In genomic region chr20:47934761-47935160, GRCh38 we compare ENCODE assay signal across 25 cellular contexts.
"Had no signal": no experiment of that assay in that cellular context is flagged by ENCODE, and none has a peak within 500 bp of the region (broad histone marks: within the 10 kb centered on the region; RNA-seq: fewer than 3 reads in every experiment).

No MANE protein-coding gene starts in this region.

- H3K27me3 ChIP-seq: ascending aorta, right atrium auricular region, thyroid gland had no signal

- H3K9me3 ChIP-seq: adrenal gland, ascending aorta, mucosa of descending colon, pancreas, psoas muscle, right atrium auricular region, thyroid gland, upper lobe of right lung had no signal

- DNase-seq: activated CD4-positive, alpha-beta T cell treated with anti-CD3 and anti-CD28 coated beads for 4 hours; activated CD4-positive, alpha-beta T cell treated with anti-CD3 and anti-CD28 coated beads, Interleukin-2, amount 50 U/mL, for 48 hours; activated CD4-positive, CD25-positive, alpha-beta regulatory T cell; activated CD8-positive, alpha-beta memory T cell treated with anti-CD3 and anti-CD28 coated beads, Interleukin-2, amount 50 U/mL, for 48 hours; activated naive CD4-positive, alpha-beta T cell; activated T-cell treated with anti-CD3 and anti-CD28 coated beads, Interleukin-2, amount 50 U/mL, for 4 hours; adrenal gland; cortex of kidney; foreskin melanocyte; glutamatergic neuron; hippocampal formation; left cardiac atrium; mucosa of descending colon; nephron progenitor cell; pancreas; psoas muscle; stimulated activated CD4-positive, alpha-beta T cell treated with anti-CD3 and anti-CD28 coated beads, Interleukin-4, amount 100 ng/mL, for 24 hours; stimulated activated naive CD8-positive, alpha-beta T cell treated with anti-CD3 and anti-CD28 coated beads, Interleukin-15, Interleukin-2, amounts not matched to agents 100 U/mL and 50 U/mL, for 24 hours; substantia nigra; T-helper 17 cell; thyroid gland; upper lobe of right lung had no signal

- H3K4me1 ChIP-seq: adrenal gland, ascending aorta, pancreas, psoas muscle, right atrium auricular region, thyroid gland, upper lobe of right lung had no signal

- H3K27ac ChIP-seq: adrenal gland, ascending aorta, pancreas, psoas muscle, right atrium auricular region, thyroid gland, upper lobe of right lung had no signal

- FAIRE-seq: islet of Langerhans, pancreas had no signal

- ATAC-seq: activated T-cell treated with anti-CD3 and anti-CD28 coated beads, Interleukin-2, amount 50 U/mL, for 4 hours; left cardiac atrium; mucosa of descending colon; pancreas; psoas muscle; stimulated activated naive CD8-positive, alpha-beta T cell treated with anti-CD3 and anti-CD28 coated beads, Interleukin-15, Interleukin-2, amounts not matched to agents 100 U/mL and 50 U/mL, for 24 hours; T-helper 17 cell; upper lobe of right lung had no signal

- H3K36me3 ChIP-seq: adrenal gland, ascending aorta, pancreas, right atrium auricular region, thyroid gland, upper lobe of right lung had no signal

- H3K4me3 ChIP-seq: adrenal gland, ascending aorta, mucosa of descending colon, pancreas, psoas muscle, right atrium auricular region, thyroid gland, upper lobe of right lung had no signal
